27 cellular contexts compared by ENCODE assay signal in genomic region chr5:168830833-168831232, GRCh38.
A peak's percentile ranks its signal among the peaks of the same experiment; 100 is the strongest.
DNase-seq lines count a peak whose midpoint lies in the region; ATAC-seq and TF ChIP-seq lines count a peak whose summit lies in the region.
"Had no signal": no experiment of that assay in that cellular context is flagged by ENCODE, and none has a peak within 500 bp of the region (broad histone marks: within the 10 kb centered on the region; RNA-seq: fewer than 3 reads in every experiment).

No MANE protein-coding gene starts in this region.

- WGBS in right cardiac atrium, result 45% methylated on average over 3 of the region's 3 CpGs

- H3K27ac ChIP-seq in right cardiac atrium (ENCODE audit: low read length), result peak overlapping the region; percentile 50
- H3K27ac ChIP-seq: PC-9 had no signal

- ATAC-seq in Right ventricle myocardium superior (ENCODE audit: poor library complexity) (peak; percentile 54), Right ventricle myocardium inferior (no peak), right cardiac atrium (peak; percentile 13 to 55)
- ATAC-seq: CD8-positive, alpha-beta T cell; GM12878 had no signal

- peaks cover 96% of the 10 kb centered on the region for H3K36me3 ChIP-seq in BE2C
- H3K36me3 ChIP-seq: MG63 had no signal

- no peak for DNase-seq in Right ventricle myocardium superior
- DNase-seq in Right ventricle myocardium inferior (ENCODE audit: missing footprints), result no peak
- peak; percentile 41 for DNase-seq in cardiac septum (ENCODE audit: low spot score)
- no peak for DNase-seq in right cardiac atrium
- DNase-seq in CD1c-positive myeloid dendritic cell (ENCODE audit: extremely low spot score), result no peak
- DNase-seq in AG20443 (ENCODE audit: low spot score), result no peak
- no peak for DNase-seq in BE2C
- DNase-seq: AML-193; CD8-positive, alpha-beta T cell; DMS 273 treated with DMSO at 0.1 percent for 48 hours; DMS79; EL; GDM1; GOT3; HCEC 1CT; IMR-90; KG1; MG63; NCI-H146; NCI-H2029; NCI-H446; NCI-H524 treated with DMSO at 0.1 percent for 48 hours; NCI-H82; NK-92 treated with Interleukin-12 subunit alpha and Interleukin-12 subunit beta, amount 100 ng/mL, for 24 hours; PC-9; SHP77 had no signal

- H3K4me3 ChIP-seq in right cardiac atrium (ENCODE audit: low read length) (no peak overlapping the region), BE2C (ENCODE audit: low read depth, low read length) (no peak overlapping the region)
- H3K4me3 ChIP-seq: GM12878, MG63, PC-9 had no signal

- no peaks in the 10 kb centered on the region for H3K9me3 ChIP-seq in right cardiac atrium (ENCODE audit: control insufficient read depth, low read length)
- no peaks in the 10 kb centered on the region for H3K9me3 ChIP-seq in BE2C
- H3K9me3 ChIP-seq: MG63 had no signal

- H3K27me3 ChIP-seq in right cardiac atrium (ENCODE audit: control insufficient read depth, insufficient read depth) (no peaks in the 10 kb centered on the region), BE2C (no peaks in the 10 kb centered on the region)

- intact Hi-C loops in Right ventricle myocardium superior (cut with DNase I) (no loop called here), Right ventricle myocardium inferior (cut with DNase I) (no loop called here), cardiac septum (cut with DNase I) (no loop called here), right cardiac atrium (cut with DNase I) (no loop called here)

- no peak for TF ChIP-seq CTCF in BE2C (IDR thresholded peaks at IDR 0.05; ENCODE audit: low read depth, low read length)

- H3K4me1 ChIP-seq in right cardiac atrium (ENCODE audit: control insufficient read depth, insufficient read depth, low read length) (peaks cover 5% of the 10 kb centered on the region), BE2C (peaks cover 75% of the 10 kb centered on the region)
